In the genomic region with DNA sequence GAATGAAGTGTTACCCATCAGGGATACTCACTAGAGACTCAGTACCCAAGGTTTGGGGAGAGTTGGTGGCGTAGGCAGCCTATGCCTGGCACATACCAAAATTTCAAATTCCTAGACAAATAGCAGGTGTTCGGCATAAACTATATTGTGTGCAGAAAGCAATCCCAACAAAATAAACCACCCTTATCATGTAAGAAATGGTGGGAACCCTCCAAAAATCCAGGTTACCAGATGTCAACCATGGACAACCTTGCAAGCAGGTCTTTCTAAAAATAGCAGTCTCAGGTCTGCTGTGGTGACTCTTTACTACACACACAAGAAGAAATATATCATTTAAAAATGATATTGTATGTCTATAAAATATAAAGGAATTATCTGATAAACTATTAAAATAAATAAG, we compare ENCODE assay signal across 34 cellular contexts. TPM values are rescaled to one million over a fixed set of nuclear protein-coding genes. Genes with fewer than 3 reads are reported as not detected.
"Had no signal": no experiment of that assay in that cellular context is flagged by ENCODE, and none has a peak within 500 bp of the region (broad histone marks: within the 10 kb centered on the region; RNA-seq: fewer than 3 reads in every experiment).

No MANE protein-coding gene starts in this region.

- H3K27me3 ChIP-seq: ascending aorta, cardiac muscle cell had no signal

- H3K4me3 Mint-ChIP-seq: activated B cell treated with CpG ODN at 0.5 μM for 24 hours; activated CD4-positive, alpha-beta memory T cell treated with anti-CD3 and anti-CD28 coated beads for 36 hours; activated CD4-positive, alpha-beta T cell treated with anti-CD3 and anti-CD28 coated beads, Interleukin-2, amount 10 ng/mL, durations not matched to agents 24 days and 14 days; activated CD8-positive, alpha-beta memory T cell treated with anti-CD3 and anti-CD28 coated beads, Interleukin-2, amount 10 ng/mL, durations not matched to agents 7 days and 5 days; activated CD8-positive, alpha-beta T cell treated with anti-CD3 and anti-CD28 coated beads, Interleukin-2, amount 10 ng/mL, durations not matched to agents 7 days and 5 days; activated naive CD4-positive, alpha-beta T cell treated with anti-CD3 and anti-CD28 coated beads, Interleukin-2, amount 10 ng/mL, durations not matched to agents 7 days and 5 days; activated naive CD4-positive, alpha-beta T cell treated with anti-CD3 and anti-CD28 coated beads, Interleukin-2, amount 50 U/mL, for 24 hours; activated naive CD8-positive, alpha-beta T cell; activated naive CD8-positive, alpha-beta T cell treated with anti-CD3 and anti-CD28 coated beads, Interleukin-2, amount 10 ng/mL, durations not matched to agents 7 days and 5 days; activated naive CD8-positive, alpha-beta T cell treated with anti-CD3 and anti-CD28 coated beads, Interleukin-2, amount 50 U/mL, for 24 hours; activated T-cell treated with anti-CD3 and anti-CD28 coated beads, Interleukin-2, amount 50 U/mL, for 24 hours; brain; T-helper 1 cell treated with Interleukin-12 subunit alpha and Interleukin-12 subunit beta and Interleukin-4 antibody, amounts not matched to agents 30 μg/mL and 1 μg/mL, for 36 hours; T-helper 2 cell treated with Interferon-gamma antibody and Interleukin-4, amounts not matched to agents 5 μg/mL and 100 μg/mL, for 36 hours had no signal

- H3K4me1 Mint-ChIP-seq: activated B cell treated with CpG ODN at 0.5 μM for 24 hours, brain had no signal

- H3K36me3 ChIP-seq: ascending aorta, cardiac muscle cell had no signal

- H3K27ac ChIP-seq: ascending aorta, cardiac muscle cell, VCaP had no signal

- H3K9me3 Mint-ChIP-seq: activated B cell treated with CpG ODN at 0.5 μM for 24 hours; activated CD4-positive, alpha-beta memory T cell treated with anti-CD3 and anti-CD28 coated beads for 36 hours; activated CD4-positive, alpha-beta T cell treated with anti-CD3 and anti-CD28 coated beads, Interleukin-2, amount 10 ng/mL, durations not matched to agents 24 days and 14 days; activated naive CD4-positive, alpha-beta T cell treated with anti-CD3 and anti-CD28 coated beads, Interleukin-2, amount 50 U/mL, for 24 hours; activated naive CD8-positive, alpha-beta T cell treated with anti-CD3 and anti-CD28 coated beads, Interleukin-2, amount 10 ng/mL, durations not matched to agents 7 days and 5 days; activated naive CD8-positive, alpha-beta T cell treated with anti-CD3 and anti-CD28 coated beads, Interleukin-2, amount 50 U/mL, for 24 hours; activated T-cell treated with anti-CD3 and anti-CD28 coated beads, Interleukin-2, amount 50 U/mL, for 24 hours; activated T-helper 2 cell treated with anti-CD3 and anti-CD28 coated beads, Interferon-gamma antibody, Interleukin-2, Interleukin-4, amounts not matched to agents 10 μg/mL and 5 μg/mL and 100 μg/mL, durations not matched to agents 14 hours and 24 hours and 36 hours; brain; T-helper 1 cell treated with Interleukin-12 subunit alpha and Interleukin-12 subunit beta and Interleukin-4 antibody, amounts not matched to agents 30 μg/mL and 1 μg/mL, for 36 hours; T-helper 2 cell treated with Interferon-gamma antibody and Interleukin-4, amounts not matched to agents 5 μg/mL and 100 μg/mL, for 36 hours had no signal

- DNase-seq: activated B cell treated with CpG ODN at 0.5 μM for 24 hours; activated CD4-positive, alpha-beta memory T cell treated with anti-CD3 and anti-CD28 coated beads for 36 hours; activated CD4-positive, alpha-beta T cell treated with anti-CD3 and anti-CD28 coated beads for 4 hours; activated CD4-positive, alpha-beta T cell treated with anti-CD3 and anti-CD28 coated beads, Interleukin-2, amount 10 ng/mL, durations not matched to agents 24 days and 14 days; activated CD4-positive, alpha-beta T cell treated with anti-CD3 and anti-CD28 coated beads, Interleukin-2, amount 50 U/mL, for 1 hour; activated CD4-positive, alpha-beta T cell treated with anti-CD3 and anti-CD28 coated beads, Interleukin-2, amount 50 U/mL, for 4 hours; activated CD4-positive, CD25-positive, alpha-beta regulatory T cell treated with anti-CD3 and anti-CD28 coated beads, Interleukin-2, amount 50 U/mL, for 72 hours; activated CD8-positive, alpha-beta memory T cell treated with anti-CD3 and anti-CD28 coated beads for 24 hours; activated CD8-positive, alpha-beta memory T cell treated with anti-CD3 and anti-CD28 coated beads, Interleukin-2, amount 10 ng/mL, durations not matched to agents 7 days and 5 days; activated CD8-positive, alpha-beta memory T cell treated with anti-CD3 and anti-CD28 coated beads, Interleukin-2, amount 50 U/mL, for 48 hours; activated CD8-positive, alpha-beta T cell treated with anti-CD3 and anti-CD28 coated beads, Interleukin-2, amount 10 ng/mL, durations not matched to agents 7 days and 5 days; activated effector memory CD4-positive, alpha-beta T cell treated with Interleukin-2 at 50 U/mL for 16 hours; activated gamma-delta T cell; activated naive CD4-positive, alpha-beta T cell treated with anti-CD3 and anti-CD28 coated beads, Interleukin-2, amount 10 ng/mL, durations not matched to agents 7 days and 5 days; activated naive CD4-positive, alpha-beta T cell treated with Interleukin-2 at 50 U/mL for 16 hours; activated naive CD8-positive, alpha-beta T cell treated with anti-CD3 and anti-CD28 coated beads, Interleukin-2, amount 10 ng/mL, durations not matched to agents 7 days and 5 days; activated naive CD8-positive, alpha-beta T cell treated with anti-CD3 and anti-CD28 coated beads, Interleukin-2, amount 50 U/mL, for 24 hours; activated T-cell treated with anti-CD3 and anti-CD28 coated beads, Interleukin-2, amount 50 U/mL, for 24 hours; activated T-cell treated with anti-CD3 and anti-CD28 coated beads, Interleukin-2, amount 50 U/mL, for 48 hours; amygdala; anterior cingulate cortex; central memory CD4-positive, alpha-beta T cell; T-helper 2 cell; T-helper 9 cell had no signal

- H3K27ac Mint-ChIP-seq: activated B cell treated with CpG ODN at 0.5 μM for 24 hours; activated CD4-positive, alpha-beta memory T cell treated with anti-CD3 and anti-CD28 coated beads for 36 hours; activated CD4-positive, alpha-beta T cell treated with anti-CD3 and anti-CD28 coated beads, Interleukin-2, amount 10 ng/mL, durations not matched to agents 24 days and 14 days; activated CD8-positive, alpha-beta memory T cell treated with anti-CD3 and anti-CD28 coated beads, Interleukin-2, amount 10 ng/mL, durations not matched to agents 7 days and 5 days; activated CD8-positive, alpha-beta T cell treated with anti-CD3 and anti-CD28 coated beads, Interleukin-2, amount 10 ng/mL, durations not matched to agents 7 days and 5 days; activated naive CD4-positive, alpha-beta T cell treated with anti-CD3 and anti-CD28 coated beads, Interleukin-2, amount 10 ng/mL, durations not matched to agents 7 days and 5 days; activated naive CD4-positive, alpha-beta T cell treated with anti-CD3 and anti-CD28 coated beads, Interleukin-2, amount 50 U/mL, for 24 hours; activated naive CD8-positive, alpha-beta T cell; activated naive CD8-positive, alpha-beta T cell treated with anti-CD3 and anti-CD28 coated beads, Interleukin-2, amount 10 ng/mL, durations not matched to agents 7 days and 5 days; activated naive CD8-positive, alpha-beta T cell treated with anti-CD3 and anti-CD28 coated beads, Interleukin-2, amount 50 U/mL, for 24 hours; activated T-cell treated with anti-CD3 and anti-CD28 coated beads, Interleukin-2, amount 50 U/mL, for 24 hours; activated T-helper 2 cell treated with anti-CD3 and anti-CD28 coated beads, Interferon-gamma antibody, Interleukin-2, Interleukin-4, amounts not matched to agents 10 μg/mL and 5 μg/mL and 100 μg/mL, durations not matched to agents 14 hours and 24 hours and 36 hours; brain; T-helper 1 cell treated with Interleukin-12 subunit alpha and Interleukin-12 subunit beta and Interleukin-4 antibody, amounts not matched to agents 30 μg/mL and 1 μg/mL, for 36 hours; T-helper 2 cell treated with Interferon-gamma antibody and Interleukin-4, amounts not matched to agents 5 μg/mL and 100 μg/mL, for 36 hours had no signal

- ATAC-seq: activated CD8-positive, alpha-beta memory T cell treated with anti-CD3 and anti-CD28 coated beads, Interleukin-2, amount 10 ng/mL, durations not matched to agents 7 days and 5 days; activated CD8-positive, alpha-beta T cell treated with anti-CD3 and anti-CD28 coated beads, Interleukin-2, amount 10 ng/mL, durations not matched to agents 7 days and 5 days; activated naive CD8-positive, alpha-beta T cell treated with anti-CD3 and anti-CD28 coated beads, Interleukin-2, amount 50 U/mL, for 24 hours had no signal

- H3K4me3 ChIP-seq: ascending aorta, cardiac muscle cell had no signal

- H3K4me1 ChIP-seq: ascending aorta had no signal

- H3K27me3 Mint-ChIP-seq: activated CD4-positive, alpha-beta memory T cell treated with anti-CD3 and anti-CD28 coated beads for 36 hours; activated naive CD4-positive, alpha-beta T cell treated with anti-CD3 and anti-CD28 coated beads, Interleukin-2, amount 50 U/mL, for 24 hours; activated naive CD8-positive, alpha-beta T cell; activated naive CD8-positive, alpha-beta T cell treated with anti-CD3 and anti-CD28 coated beads, Interleukin-2, amount 10 ng/mL, durations not matched to agents 7 days and 5 days; activated naive CD8-positive, alpha-beta T cell treated with anti-CD3 and anti-CD28 coated beads, Interleukin-2, amount 50 U/mL, for 24 hours; activated T-cell treated with anti-CD3 and anti-CD28 coated beads, Interleukin-2, amount 50 U/mL, for 24 hours; brain had no signal

- H3K36me3 Mint-ChIP-seq: activated CD4-positive, alpha-beta memory T cell treated with anti-CD3 and anti-CD28 coated beads for 36 hours; activated naive CD4-positive, alpha-beta T cell treated with anti-CD3 and anti-CD28 coated beads, Interleukin-2, amount 50 U/mL, for 24 hours; activated naive CD8-positive, alpha-beta T cell; brain had no signal

- H3K9me3 ChIP-seq: ascending aorta had no signal

RNA-seq across cellular contexts. Expression of gene PTGER2, which starts 17.7 kb away (rescaled TPM):
- total RNA-seq: cardiac muscle cell had no signal
- polyA plus RNA-seq: cardiac muscle cell had no signal

RNA-seq across cellular contexts. Expression of gene PTGDR, which starts 28.9 kb away (rescaled TPM):
- total RNA-seq: activated B cell treated with CpG ODN at 0.5 μM for 24 hours, bronchial epithelial cell, cardiac muscle cell had no signal
- polyA plus RNA-seq: cardiac muscle cell had no signal
